1 cellular context compared by ENCODE assay signal in the genomic region with DNA sequence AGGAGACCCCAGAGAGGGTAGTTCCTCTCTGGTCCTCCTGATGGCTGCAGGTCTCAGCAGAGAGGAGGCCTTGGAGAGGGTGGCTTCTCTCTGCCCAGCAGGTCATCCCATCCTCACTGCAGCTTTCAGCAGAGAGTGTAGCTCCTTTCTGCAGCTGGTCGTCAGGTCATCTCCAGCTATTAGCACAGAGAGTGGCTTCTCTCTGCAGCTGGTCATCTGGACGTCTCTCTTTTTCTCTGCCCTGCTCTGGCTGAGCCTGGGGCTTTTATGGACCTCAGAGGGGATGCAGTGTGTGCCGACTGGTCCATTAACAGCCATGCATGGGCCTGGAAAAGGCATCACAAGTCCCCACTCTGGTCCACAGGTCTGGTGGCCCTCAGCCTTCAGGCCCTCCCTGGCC.
TF ChIP-seq lines count a peak whose summit lies in the region.

No MANE protein-coding gene starts in this region.

TF ChIP-seq in H1, 55 proteins besides CTCF, POLR2A, EP300 and RAD21:
- no peak for TF ChIP-seq CEBPB (IDR thresholded peaks at IDR 0.05; ENCODE audit: low read depth, low read length)
- TF ChIP-seq PHF8 (conservative IDR thresholded peaks at IDR 0.05; ENCODE audit: low read depth, low read length) = no peak
